ENCODE assay signal across 12 cellular contexts in genomic region chr21:38798481-38798882, GRCh38. TPM values are rescaled to one million over a fixed set of nuclear protein-coding genes. Genes with fewer than 3 reads are reported as not detected.
DNase-seq lines count a peak whose midpoint lies in the region; ATAC-seq and TF ChIP-seq lines count a peak whose summit lies in the region.
"Had no signal": no experiment of that assay in that cellular context is flagged by ENCODE, and none has a peak within 500 bp of the region (broad histone marks: within the 10 kb centered on the region; RNA-seq: fewer than 3 reads in every experiment).

No MANE protein-coding gene starts in this region.

- H3K27me3 ChIP-seq in breast epithelium: no peaks in the 10 kb centered on the region

- no peaks in the 10 kb centered on the region for H3K27me3 Mint-ChIP-seq in MCF 10A (ENCODE audit: insufficient read depth, unreplicated experiment)
- H3K27me3 Mint-ChIP-seq: stimulated activated naive CD8-positive, alpha-beta T cell treated with anti-CD3 and anti-CD28 coated beads, Interleukin-15, Interleukin-2, amounts not matched to agents 100 ng/mL and 50 ng/mL, for 24 hours had no signal

- no peak for TF ChIP-seq CTCF in MCF 10A (IDR thresholded peaks at IDR 0.05; ENCODE audit: unreplicated experiment)
- no peak for TF ChIP-seq CTCF in breast epithelium (IDR thresholded peaks at IDR 0.05)
- no peak for TF ChIP-seq CTCF in choroid plexus epithelial cell (conservative IDR thresholded peaks at IDR 0.05; ENCODE audit: low read depth, low read length)

- no TSS peak for BruUV-seq in MCF 10A (replicated peaks; lab: Mats Ljungman, UMichigan)

- peak; percentile 93 for DNase-seq in MCF 10A (ENCODE audit: unreplicated experiment)
- no peak for DNase-seq in breast epithelium (ENCODE audit: low spot score in 2 of 2)
- DNase-seq in NCI-H1105 treated with DMSO at 0.1 percent for 48 hours (lab: John Stamatoyannopoulos, UW): peak; percentile 35
- DNase-seq in choroid plexus epithelial cell (ENCODE audit: low read depth): peak; percentile 73
- peak; percentile 35 for DNase-seq in stimulated activated naive CD8-positive, alpha-beta T cell treated with anti-CD3 and anti-CD28 coated beads, Interleukin-15, Interleukin-2, amounts not matched to agents 100 U/mL and 50 U/mL, for 24 hours
- DNase-seq in NK-92 treated with Interleukin-12 subunit alpha and Interleukin-12 subunit beta, amount 100 ng/mL, for 24 hours (lab: John Stamatoyannopoulos, UW): no peak
- no peak for DNase-seq in NCI-H2196 treated with DMSO at 0.1 percent for 48 hours (lab: John Stamatoyannopoulos, UW; ENCODE audit: unreplicated experiment)
- DNase-seq: activated CD4-positive, alpha-beta T cell treated with anti-CD3 and anti-CD28 coated beads, Interleukin-2, amount 10 ng/mL, durations not matched to agents 24 days and 14 days; DND-41; NCI-H774 had no signal

- no peaks in the 10 kb centered on the region for H3K4me1 ChIP-seq in breast epithelium

- CTCF ChIA-PET in MCF 10A (lab: Yijun Ruan, JAX): interaction anchor here (0.5 to 1.0 kb wide), 2 partner anchors 9 to 62 kb away, joined by 3 read pairs; no protein-coding TSS in a partner anchor

- no peaks in the 10 kb centered on the region for H3K9me3 ChIP-seq in breast epithelium

- H3K36me3 Mint-ChIP-seq in MCF 10A (ENCODE audit: insufficient read depth, unreplicated experiment): no peaks in the 10 kb centered on the region

- peak overlapping the region; percentile 85 for H3K27ac Mint-ChIP-seq in MCF 10A (ENCODE audit: low read depth, unreplicated experiment)
- H3K27ac Mint-ChIP-seq: activated CD4-positive, alpha-beta T cell treated with anti-CD3 and anti-CD28 coated beads, Interleukin-2, amount 10 ng/mL, durations not matched to agents 24 days and 14 days; stimulated activated naive CD8-positive, alpha-beta T cell treated with anti-CD3 and anti-CD28 coated beads, Interleukin-15, Interleukin-2, amounts not matched to agents 100 ng/mL and 50 ng/mL, for 24 hours had no signal

- intact Hi-C loops in MCF 10A (cut with micrococcal nuclease) (no loop called here), breast epithelium (cut with DNase I; ENCODE audit: low total_unique reads) (no loop called here)

- H3K36me3 ChIP-seq in breast epithelium: no peaks in the 10 kb centered on the region

- H3K4me3 Mint-ChIP-seq in MCF 10A (ENCODE audit: unreplicated experiment): peak overlapping the region; percentile 30
- H3K4me3 Mint-ChIP-seq: activated CD4-positive, alpha-beta T cell treated with anti-CD3 and anti-CD28 coated beads, Interleukin-2, amount 10 ng/mL, durations not matched to agents 24 days and 14 days; stimulated activated naive CD8-positive, alpha-beta T cell treated with anti-CD3 and anti-CD28 coated beads, Interleukin-15, Interleukin-2, amounts not matched to agents 100 ng/mL and 50 ng/mL, for 24 hours had no signal

- H3K4me1 Mint-ChIP-seq in MCF 10A (ENCODE audit: insufficient read depth, unreplicated experiment): peaks cover 36% of the 10 kb centered on the region

- ATAC-seq in stimulated activated naive CD8-positive, alpha-beta T cell treated with anti-CD3 and anti-CD28 coated beads, Interleukin-15, Interleukin-2, amounts not matched to agents 100 U/mL and 50 U/mL, for 24 hours: peak; percentile 56
- no peak for ATAC-seq in GM19463 (IDR thresholded peaks at IDR 0.05; ENCODE audit: unreplicated experiment)

- H3K9me3 Mint-ChIP-seq in MCF 10A (ENCODE audit: unreplicated experiment): no peaks in the 10 kb centered on the region
- H3K9me3 Mint-ChIP-seq: activated CD4-positive, alpha-beta T cell treated with anti-CD3 and anti-CD28 coated beads, Interleukin-2, amount 10 ng/mL, durations not matched to agents 24 days and 14 days; stimulated activated naive CD8-positive, alpha-beta T cell treated with anti-CD3 and anti-CD28 coated beads, Interleukin-15, Interleukin-2, amounts not matched to agents 100 ng/mL and 50 ng/mL, for 24 hours had no signal

- H3K4me3 ChIP-seq in breast epithelium (no peak overlapping the region), choroid plexus epithelial cell (ENCODE audit: low read depth, low read length) (no peak overlapping the region)

- POLR2A ChIA-PET in MCF 10A (lab: Yijun Ruan, JAX): interaction anchor here (0.5 to 2.6 kb wide), 10 partner anchors 9 to 323 kb away, joined by 3 to 32 read pairs (median 4); no protein-coding TSS in a partner anchor

- TF ChIP-seq POLR2A in breast epithelium (IDR thresholded peaks at IDR 0.05): no peak

- no peak overlapping the region for H3K27ac ChIP-seq in breast epithelium

RNA-seq across cellular contexts. Expression of gene ETS2, which starts 7.2 kb away (rescaled TPM):
- total RNA-seq in MCF 10A (2022): 109 and 126 TPM in 2 replicates
- 10 to 100 TPM; 48.0 to 60.0 (median 57.5) TPM for total RNA-seq in breast epithelium

Comparison
In these comparisons a context has a peak if more than half of its experiments do, and no peak if none do; other contexts are left out.
1. DNase-seq: peak in MCF 10A (single experiment), NCI-H1105 treated with DMSO at 0.1 percent for 48 hours (single experiment), choroid plexus epithelial cell (single experiment) and stimulated activated naive CD8-positive, alpha-beta T cell treated with anti-CD3 and anti-CD28 coated beads, Interleukin-15, Interleukin-2, amounts not matched to agents 100 U/mL and 50 U/mL, for 24 hours (single experiment); none in breast epithelium (0 of 2), NK-92 treated with Interleukin-12 subunit alpha and Interleukin-12 subunit beta, amount 100 ng/mL, for 24 hours (single experiment) and NCI-H2196 treated with DMSO at 0.1 percent for 48 hours (single experiment).